ENCODE assay signal across 22 cellular contexts in genomic region chr7:108234281-108234680, GRCh38.
DNase-seq lines count a peak whose midpoint lies in the region; FAIRE-seq and TF ChIP-seq lines count a peak whose summit lies in the region.
"Had no signal": no experiment of that assay in that cellular context is flagged by ENCODE, and none has a peak within 500 bp of the region (broad histone marks: within the 10 kb centered on the region; RNA-seq: fewer than 3 reads in every experiment).

No MANE protein-coding gene starts in this region.

- no peak overlapping the region for H3K4me3 ChIP-seq in Caco-2 (ENCODE audit: low read depth, low read length)
- H3K4me3 ChIP-seq in KMS-11 (IDR thresholded peaks at IDR 0.05; ENCODE audit: insufficient read depth, low read depth, low read length): no peak overlapping the region
- H3K4me3 ChIP-seq in choroid plexus epithelial cell (ENCODE audit: low read depth, low read length): no peak overlapping the region
- H3K4me3 ChIP-seq in mesendoderm (ENCODE audit: low read length): no peak overlapping the region
- H3K4me3 ChIP-seq in kidney (ENCODE audit: low read length in 2 of 2): no peak overlapping the region
- H3K4me3 ChIP-seq: neural progenitor cell, SJSA1 had no signal

- H3K27ac ChIP-seq in KMS-11: no peak overlapping the region
- no peak overlapping the region for H3K27ac ChIP-seq in mesendoderm (ENCODE audit: low read depth, low read length)
- no peak overlapping the region for H3K27ac ChIP-seq in kidney (ENCODE audit: low read depth in 2 of 2, low read length in 2 of 2)
- H3K27ac ChIP-seq: neural progenitor cell, SJSA1 had no signal

- no peaks in the 10 kb centered on the region for H3K79me1 ChIP-seq in mesendoderm (ENCODE audit: low read length)

- no peak overlapping the region for H3K9ac ChIP-seq in KMS-11
- no peak overlapping the region for H3K9ac ChIP-seq in mesendoderm (ENCODE audit: low read length)
- no peak overlapping the region for H3K9ac ChIP-seq in kidney (ENCODE audit: low read length in 2 of 2)
- H3K9ac ChIP-seq: neural progenitor cell had no signal

- no peaks in the 10 kb centered on the region for H3K27me3 Mint-ChIP-seq in Caco-2 (ENCODE audit: insufficient read depth, unreplicated experiment)
- H3K27me3 Mint-ChIP-seq: activated B cell treated with CpG ODN at 0.5 μM for 24 hours; activated CD8-positive, alpha-beta T cell treated with anti-CD3 and anti-CD28 coated beads for 36 hours; activated naive CD4-positive, alpha-beta T cell treated with anti-CD3 and anti-CD28 coated beads, Interleukin-2, amount 10 ng/mL, durations not matched to agents 7 days and 5 days had no signal

- H3K36me3 Mint-ChIP-seq in Caco-2 (ENCODE audit: insufficient read depth, unreplicated experiment): peaks cover 21% of the 10 kb centered on the region
- H3K36me3 Mint-ChIP-seq: activated naive CD4-positive, alpha-beta T cell treated with anti-CD3 and anti-CD28 coated beads, Interleukin-2, amount 10 ng/mL, durations not matched to agents 7 days and 5 days; CD8-positive, alpha-beta memory T cell had no signal

- peak overlapping the region; percentile 66; the same call in 1 of the 2 replicates for H3K4me2 ChIP-seq in KMS-11
- no peak overlapping the region for H3K4me2 ChIP-seq in mesendoderm (ENCODE audit: low read length)
- H3K4me2 ChIP-seq: neural progenitor cell had no signal

- no peak overlapping the region for H4K8ac ChIP-seq in mesendoderm (ENCODE audit: low read depth, low read length)

- H3K4me3 Mint-ChIP-seq in Caco-2 (ENCODE audit: unreplicated experiment): peak overlapping the region; percentile 38
- H3K4me3 Mint-ChIP-seq: activated B cell treated with CpG ODN at 0.5 μM for 24 hours; activated CD8-positive, alpha-beta T cell treated with anti-CD3 and anti-CD28 coated beads for 36 hours; activated naive CD4-positive, alpha-beta T cell treated with anti-CD3 and anti-CD28 coated beads, Interleukin-2, amount 10 ng/mL, durations not matched to agents 7 days and 5 days; CD8-positive, alpha-beta memory T cell; neural progenitor cell; T-helper 2 cell treated with Interferon-gamma antibody and Interleukin-4, amounts not matched to agents 5 μg/mL and 100 μg/mL, for 36 hours had no signal

- no peak for FAIRE-seq in kidney (lab: Jason Lieb, UNC)

- H3K4ac ChIP-seq in mesendoderm (ENCODE audit: low read depth, low read length): no peak overlapping the region

- H2AK5ac ChIP-seq in mesendoderm (ENCODE audit: low read length): no peak overlapping the region

- H2BK15ac ChIP-seq in mesendoderm (replicated peaks; ENCODE audit: low read depth): peak overlapping the region; percentile 19

- H3K9me3 ChIP-seq in Caco-2: no peaks in the 10 kb centered on the region
- H3K9me3 ChIP-seq in kidney (ENCODE audit: control insufficient read depth in 1 of 2, low read length in 2 of 2): no peaks in the 10 kb centered on the region
- H3K9me3 ChIP-seq: SJSA1 had no signal

- CTCF ChIA-PET in Caco-2 (lab: Charles Lee): no interaction called here

- DNase-seq in Caco-2 (no peak), choroid plexus epithelial cell (ENCODE audit: low read depth) (peak; percentile 50), mesendoderm (peak; percentile 44), kidney (no peak), NCI-H2107 (lab: John Stamatoyannopoulos, UW) (no peak), occipital lobe (lab: John Stamatoyannopoulos, UW) (no peak)
- no peak for DNase-seq in activated CD4-positive, CD25-positive, alpha-beta regulatory T cell (lab: John Stamatoyannopoulos, UW)
- DNase-seq: activated B cell treated with CpG ODN at 0.5 μM for 24 hours; activated CD8-positive, alpha-beta T cell treated with anti-CD3 and anti-CD28 coated beads for 36 hours; activated naive CD4-positive, alpha-beta T cell treated with anti-CD3 and anti-CD28 coated beads, Interleukin-2, amount 10 ng/mL, durations not matched to agents 7 days and 5 days; activated T-cell treated with anti-CD3 and anti-CD28 coated beads, Interleukin-2, amount 50 U/mL, for 1 hour; CD8-positive, alpha-beta memory T cell; cortex of kidney; DND-41; erythroblast; GOT3; midbrain; NCI-H1436 treated with DMSO at 0.1 percent for 48 hours had no signal

- H3K79me2 ChIP-seq in KMS-11 (ENCODE audit: insufficient read depth, low read depth): no peaks in the 10 kb centered on the region
- H3K79me2 ChIP-seq in mesendoderm (ENCODE audit: control insufficient read depth, insufficient read depth, low read length): no peaks in the 10 kb centered on the region

- BruUV-seq in Caco-2 (replicated peaks; lab: Mats Ljungman, UMichigan): TSS peak; percentile 31

- H3K9me3 Mint-ChIP-seq in Caco-2 (ENCODE audit: unreplicated experiment): no peaks in the 10 kb centered on the region
- H3K9me3 Mint-ChIP-seq: activated B cell treated with CpG ODN at 0.5 μM for 24 hours; activated CD8-positive, alpha-beta T cell treated with anti-CD3 and anti-CD28 coated beads for 36 hours; activated naive CD4-positive, alpha-beta T cell treated with anti-CD3 and anti-CD28 coated beads, Interleukin-2, amount 10 ng/mL, durations not matched to agents 7 days and 5 days; CD8-positive, alpha-beta memory T cell; neural progenitor cell; T-helper 2 cell treated with Interferon-gamma antibody and Interleukin-4, amounts not matched to agents 5 μg/mL and 100 μg/mL, for 36 hours had no signal

- peak overlapping the region; percentile 81 for H3K27ac Mint-ChIP-seq in Caco-2 (ENCODE audit: unreplicated experiment)
- H3K27ac Mint-ChIP-seq: activated B cell treated with CpG ODN at 0.5 μM for 24 hours; activated CD8-positive, alpha-beta T cell treated with anti-CD3 and anti-CD28 coated beads for 36 hours; activated naive CD4-positive, alpha-beta T cell treated with anti-CD3 and anti-CD28 coated beads, Interleukin-2, amount 10 ng/mL, durations not matched to agents 7 days and 5 days; CD8-positive, alpha-beta memory T cell; neural progenitor cell; T-helper 2 cell treated with Interferon-gamma antibody and Interleukin-4, amounts not matched to agents 5 μg/mL and 100 μg/mL, for 36 hours had no signal

- H3K4me1 ChIP-seq in Caco-2 (peaks cover 59% of the 10 kb centered on the region), KMS-11 (ENCODE audit: low read depth, poor library complexity, severe bottlenecking) (peaks cover 61% of the 10 kb centered on the region), mesendoderm (ENCODE audit: control insufficient read depth, low read depth, low read length) (peaks cover 18% of the 10 kb centered on the region), kidney (ENCODE audit: control insufficient read depth in 1 of 2, insufficient read depth in 1 of 2, low read depth in 1 of 2, low read length in 2 of 2) (no peaks in the 10 kb centered on the region)

- H4K20me1 ChIP-seq in KMS-11 (ENCODE audit: insufficient read depth): no peaks in the 10 kb centered on the region

- no peak overlapping the region for H2BK5ac ChIP-seq in mesendoderm (ENCODE audit: low read length)

- H3K36me3 ChIP-seq in Caco-2 (ENCODE audit: control insufficient read depth, insufficient read depth, low read length): no peaks in the 10 kb centered on the region
- H3K36me3 ChIP-seq in KMS-11 (ENCODE audit: insufficient read depth): no peaks in the 10 kb centered on the region
- H3K36me3 ChIP-seq in mesendoderm (ENCODE audit: control insufficient read depth, insufficient read depth, low read length): no peaks in the 10 kb centered on the region
- H3K36me3 ChIP-seq in kidney (ENCODE audit: control insufficient read depth in 1 of 2, insufficient read depth in 2 of 2, low read length in 2 of 2): no peaks in the 10 kb centered on the region
- H3K36me3 ChIP-seq: neural progenitor cell, SJSA1 had no signal

- POLR2A ChIA-PET in Caco-2 (lab: Charles Lee): no interaction called here

- peak overlapping the region; percentile 61 for H2BK120ac ChIP-seq in mesendoderm (ENCODE audit: low read depth, low read length)

- no peak overlapping the region for H2AFZ ChIP-seq in KMS-11 (ENCODE audit: low read depth)
- H2AFZ ChIP-seq: neural progenitor cell had no signal

- intact Hi-C loops in Caco-2 (cut with micrococcal nuclease; ENCODE audit: unreplicated experiment) (no loop called here), kidney (cut with DNase I) (no loop called here)

- peak overlapping the region; percentile 60 for H3K18ac ChIP-seq in mesendoderm (ENCODE audit: low read length)

- H3K56ac ChIP-seq in mesendoderm (ENCODE audit: low read length): no peak overlapping the region

- H4K5ac ChIP-seq in mesendoderm (ENCODE audit: low read length): no peak overlapping the region

- H3K23ac ChIP-seq in mesendoderm (ENCODE audit: low read length): no peak overlapping the region

- TF ChIP-seq CTCF in Caco-2 (IDR thresholded peaks at IDR 0.05; ENCODE audit: insufficient read depth in 1 of 2, low read depth in 1 of 2, low read length in 1 of 2, severe bottlenecking in 1 of 2, unreplicated experiment in 1 of 2): no peak
- no peak for TF ChIP-seq CTCF in KMS-11 (conservative IDR thresholded peaks at IDR 0.05; ENCODE audit: low read depth, low read length)
- no peak for TF ChIP-seq CTCF in choroid plexus epithelial cell (conservative IDR thresholded peaks at IDR 0.05; ENCODE audit: low read depth, low read length)
- TF ChIP-seq CTCF in kidney (IDR thresholded peaks at IDR 0.05; ENCODE audit: borderline replicate concordance, extremely low read depth, insufficient read depth): no peak

- H3K4me1 Mint-ChIP-seq in Caco-2 (ENCODE audit: low read depth, unreplicated experiment): peaks cover 44% of the 10 kb centered on the region
- H3K4me1 Mint-ChIP-seq: activated B cell treated with CpG ODN at 0.5 μM for 24 hours; activated naive CD4-positive, alpha-beta T cell treated with anti-CD3 and anti-CD28 coated beads, Interleukin-2, amount 10 ng/mL, durations not matched to agents 7 days and 5 days; CD8-positive, alpha-beta memory T cell had no signal

- H3K27me3 ChIP-seq in Caco-2 (replicated peaks; ENCODE audit: control insufficient read depth, insufficient read depth, low read length) (no peaks in the 10 kb centered on the region), KMS-11 (ENCODE audit: insufficient read depth, low read depth) (no peaks in the 10 kb centered on the region), mesendoderm (ENCODE audit: insufficient read depth, low read length, poor library complexity) (no peaks in the 10 kb centered on the region)
- H3K27me3 ChIP-seq: neural progenitor cell, SJSA1 had no signal

- no CpG with 5 or more reads among the region's 2 CpGs for WGBS in mesendoderm (ENCODE audit: extremely low coverage, insufficient coverage, low lambda C conversion rate)

Comparison
In these comparisons a context has a peak if more than half of its experiments do, and no peak if none do; other contexts are left out.
1. DNase-seq: peak in choroid plexus epithelial cell (single experiment) and mesendoderm (single experiment); none in Caco-2 (0 of 2), activated CD4-positive, CD25-positive, alpha-beta regulatory T cell (0 of 4), kidney (single experiment), NCI-H2107 (single experiment) and occipital lobe (single experiment).